In genomic region chr4:156829194-156829593, GRCh38 we compare ENCODE assay signal across 13 cellular contexts.
DNase-seq lines count a peak whose midpoint lies in the region; ATAC-seq and TF ChIP-seq lines count a peak whose summit lies in the region.
"Had no signal": no experiment of that assay in that cellular context is flagged by ENCODE, and none has a peak within 500 bp of the region (broad histone marks: within the 10 kb centered on the region; RNA-seq: fewer than 3 reads in every experiment).

No MANE protein-coding gene starts in this region.

- H3K9me3 Mint-ChIP-seq in stimulated activated memory B cell treated with anti-CD40 and anti-IgM and Interleukin-4, amounts not matched to agents 10 μg/mL and 1 μg/mL and 100 μg/mL, for 72 hours = no peaks in the 10 kb centered on the region

- ATAC-seq in RWPE2 (ENCODE audit: low read depth) = no peak
- ATAC-seq in stimulated activated memory B cell treated with anti-CD40 and anti-IgM and Interleukin-4, amounts not matched to agents 10 μg/mL and 1 μg/mL and 100 μg/mL, for 72 hours = no peak

- TF ChIP-seq CTCF in RWPE2 (IDR thresholded peaks at IDR 0.05; ENCODE audit: poor library complexity, severe bottlenecking) (no peak), fibroblast of lung (conservative IDR thresholded peaks at IDR 0.05 in 1 of 2, IDR thresholded peaks at IDR 0.05 in 1 of 2; ENCODE audit: low read depth in 1 of 2, low read length in 2 of 2) (no peak), osteoblast (IDR thresholded peaks at IDR 0.05; ENCODE audit: extremely low read depth, low read depth, low read length) (no peak)

- no peaks in the 10 kb centered on the region for H3K27me3 Mint-ChIP-seq in stimulated activated memory B cell treated with anti-CD40 and anti-IgM and Interleukin-4, amounts not matched to agents 10 μg/mL and 1 μg/mL and 100 μg/mL, for 72 hours
- H3K27me3 Mint-ChIP-seq: naive B cell had no signal

- H3K4me2 ChIP-seq in fibroblast of lung (ENCODE audit: extremely low read depth, insufficient read depth, low read length) (peak overlapping the region; percentile 54), osteoblast (ENCODE audit: insufficient read depth, low read length) (peak overlapping the region; percentile 69)

- no peak overlapping the region for H3K9ac ChIP-seq in fibroblast of lung (ENCODE audit: insufficient read depth, low read length)

- DNase-seq in EH (ENCODE audit: low read depth) (peak; percentile 30), RWPE2 (ENCODE audit: low spot score) (no peak), fibroblast of lung (ENCODE audit: low read depth in 2 of 2) (peak; percentile 59 to 86), osteoblast (ENCODE audit: insufficient read length, low spot score, missing footprints) (peak; percentile 44), hypothalamus (lab: John Stamatoyannopoulos, UW) (no peak)
- no peak for DNase-seq in activated effector memory CD4-positive, alpha-beta T cell treated with anti-CD3 and anti-CD28 coated beads, Interleukin-2, amount 50 U/mL, for 16 hours
- DNase-seq in activated CD8-positive, alpha-beta memory T cell treated with anti-CD3 and anti-CD28 coated beads, Interleukin-2, amount 50 U/mL, for 4 hours = no peak
- DNase-seq: naive B cell; NCI-H2171; stimulated activated CD4-positive, alpha-beta T cell treated with anti-CD3 and anti-CD28 coated beads, Interleukin-2, amount 100 ng/mL, for 48 hours had no signal

- H3K79me2 ChIP-seq in fibroblast of lung (ENCODE audit: control insufficient read depth, insufficient read depth, low read length) (peaks cover 18% of the 10 kb centered on the region), osteoblast (ENCODE audit: insufficient read depth, low read length) (peaks cover 69% of the 10 kb centered on the region)

- 0 out of 2 replicates have a peak, but pooled peaks cover 9% of the 10 kb centered on the region for H3K36me3 ChIP-seq in RWPE2 (ENCODE audit: low read depth)
- H3K36me3 ChIP-seq in fibroblast of lung (ENCODE audit: control insufficient read depth, insufficient read depth, low read length) = no peaks in the 10 kb centered on the region
- H3K36me3 ChIP-seq in osteoblast (ENCODE audit: insufficient read depth, low read length) = no peaks in the 10 kb centered on the region
- H3K36me3 ChIP-seq: suprapubic skin had no signal

- no peaks in the 10 kb centered on the region for H3K4me1 Mint-ChIP-seq in stimulated activated memory B cell treated with anti-CD40 and anti-IgM and Interleukin-4, amounts not matched to agents 10 μg/mL and 1 μg/mL and 100 μg/mL, for 72 hours
- H3K4me1 Mint-ChIP-seq: naive B cell had no signal

- H3K27ac ChIP-seq in RWPE2 (ENCODE audit: poor library complexity, severe bottlenecking) = peak overlapping the region; percentile 63
- H3K27ac ChIP-seq in fibroblast of lung (ENCODE audit: insufficient read depth, low read length) = peak overlapping the region; percentile 18
- peak overlapping the region; percentile 72 for H3K27ac ChIP-seq in osteoblast (ENCODE audit: low read depth, low read length)
- H3K27ac ChIP-seq: C4-2B, suprapubic skin had no signal

- H3K9me3 ChIP-seq in RWPE2 (ENCODE audit: severe bottlenecking) (no peaks in the 10 kb centered on the region), fibroblast of lung (ENCODE audit: control insufficient read depth, insufficient read depth, low read depth, low read length) (no peaks in the 10 kb centered on the region), osteoblast (ENCODE audit: low read depth, low read length) (no peaks in the 10 kb centered on the region)
- H3K9me3 ChIP-seq: suprapubic skin had no signal

- H2AFZ ChIP-seq in fibroblast of lung (ENCODE audit: low read length) (no peak overlapping the region), osteoblast (ENCODE audit: low read length) (no peak overlapping the region)

- no peak overlapping the region for H3K27ac Mint-ChIP-seq in stimulated activated memory B cell treated with anti-CD40 and anti-IgM and Interleukin-4, amounts not matched to agents 10 μg/mL and 1 μg/mL and 100 μg/mL, for 72 hours
- H3K27ac Mint-ChIP-seq: naive B cell had no signal

- no peak overlapping the region for H3K4me3 ChIP-seq in RWPE2 (ENCODE audit: severe bottlenecking)
- peak overlapping the region in 2 of 4 experiments; percentile 3 to 36 for H3K4me3 ChIP-seq in fibroblast of lung (replicated peaks in 1 of 4; ENCODE audit: control extremely low read depth in 1 of 4, insufficient read depth in 1 of 4, low read depth in 3 of 4, low read length in 4 of 4)
- H3K4me3 ChIP-seq in osteoblast (ENCODE audit: insufficient read depth, low read length) = peak overlapping the region; percentile 25
- H3K4me3 ChIP-seq: suprapubic skin had no signal

- no peaks in the 10 kb centered on the region for H3K27me3 ChIP-seq in RWPE2 (ENCODE audit: insufficient read depth, poor library complexity, severe bottlenecking)
- no peaks in the 10 kb centered on the region for H3K27me3 ChIP-seq in fibroblast of lung (ENCODE audit: control insufficient read depth, insufficient read depth, low read length)
- H3K27me3 ChIP-seq in osteoblast (ENCODE audit: insufficient read depth, low read length) = no peaks in the 10 kb centered on the region
- H3K27me3 ChIP-seq: suprapubic skin had no signal

- no peaks in the 10 kb centered on the region for H3K36me3 Mint-ChIP-seq in stimulated activated memory B cell treated with anti-CD40 and anti-IgM and Interleukin-4, amounts not matched to agents 10 μg/mL and 1 μg/mL and 100 μg/mL, for 72 hours
- H3K36me3 Mint-ChIP-seq: naive B cell had no signal

- H3K4me1 ChIP-seq in RWPE2 (ENCODE audit: insufficient read depth, poor library complexity, severe bottlenecking) (peaks cover 47% of the 10 kb centered on the region), fibroblast of lung (ENCODE audit: control insufficient read depth, extremely low read depth, insufficient read depth, low read length) (peaks cover 2% of the 10 kb centered on the region), osteoblast (ENCODE audit: insufficient read depth, low read length) (peaks cover 29% of the 10 kb centered on the region)

- H4K20me1 ChIP-seq in fibroblast of lung (ENCODE audit: control insufficient read depth, extremely low read depth, insufficient read depth, low read length) (no peaks in the 10 kb centered on the region), osteoblast (ENCODE audit: insufficient read depth, low read length) (no peaks in the 10 kb centered on the region)

- no peak overlapping the region for H3K4me3 Mint-ChIP-seq in stimulated activated memory B cell treated with anti-CD40 and anti-IgM and Interleukin-4, amounts not matched to agents 10 μg/mL and 1 μg/mL and 100 μg/mL, for 72 hours
- H3K4me3 Mint-ChIP-seq: naive B cell had no signal

Comparison
In these comparisons a context has a peak if more than half of its experiments do, and no peak if none do; other contexts are left out.
1. DNase-seq: peak in EH (single experiment), fibroblast of lung (2 of 2) and osteoblast (single experiment); none in RWPE2 (single experiment), hypothalamus (0 of 51), activated effector memory CD4-positive, alpha-beta T cell treated with anti-CD3 and anti-CD28 coated beads, Interleukin-2, amount 50 U/mL, for 16 hours (single experiment) and activated CD8-positive, alpha-beta memory T cell treated with anti-CD3 and anti-CD28 coated beads, Interleukin-2, amount 50 U/mL, for 4 hours (single experiment).
2. H3K27ac ChIP-seq: peak in every context shown above with its lines; median percentile 72 in osteoblast; 63 in RWPE2; 18 in fibroblast of lung.